ENCODE assay signal across 1 cellular context in the genomic region with DNA sequence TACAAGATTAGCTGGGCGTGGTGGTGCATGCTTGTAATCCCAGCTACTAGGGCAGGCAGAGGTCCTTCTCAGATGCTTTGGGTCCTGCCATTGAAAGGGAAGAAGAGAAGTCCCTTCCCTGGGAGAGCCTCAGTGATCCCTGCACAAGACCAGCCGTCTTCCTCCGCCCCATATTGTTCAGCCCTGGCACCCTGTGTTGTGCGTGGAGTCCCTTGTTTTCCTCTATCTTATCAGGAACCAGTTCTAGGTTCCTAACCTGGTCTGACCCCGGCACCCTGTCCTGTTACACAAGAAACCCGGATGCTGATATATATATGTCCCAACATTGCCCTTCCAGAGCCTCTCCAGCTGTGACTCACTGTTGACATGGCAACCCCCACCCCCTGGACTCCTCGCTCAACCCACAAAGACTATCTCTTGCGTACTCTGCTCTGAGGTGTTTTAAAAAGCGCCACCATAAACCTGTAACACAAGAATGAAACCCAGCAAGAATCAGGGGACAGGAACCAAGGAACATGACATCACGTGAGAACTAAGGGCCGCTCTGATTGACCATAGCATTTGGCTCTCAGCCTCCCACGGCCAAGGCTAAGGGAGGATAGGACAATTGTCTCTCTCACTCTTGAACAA.
TF ChIP-seq lines count a peak whose summit lies in the region.

No MANE protein-coding gene starts in this region.

TF ChIP-seq in HepG2, 621 proteins besides CTCF, POLR2A, EP300 and RAD21 (continues in another document):
- TF ChIP-seq, protein P1, sequence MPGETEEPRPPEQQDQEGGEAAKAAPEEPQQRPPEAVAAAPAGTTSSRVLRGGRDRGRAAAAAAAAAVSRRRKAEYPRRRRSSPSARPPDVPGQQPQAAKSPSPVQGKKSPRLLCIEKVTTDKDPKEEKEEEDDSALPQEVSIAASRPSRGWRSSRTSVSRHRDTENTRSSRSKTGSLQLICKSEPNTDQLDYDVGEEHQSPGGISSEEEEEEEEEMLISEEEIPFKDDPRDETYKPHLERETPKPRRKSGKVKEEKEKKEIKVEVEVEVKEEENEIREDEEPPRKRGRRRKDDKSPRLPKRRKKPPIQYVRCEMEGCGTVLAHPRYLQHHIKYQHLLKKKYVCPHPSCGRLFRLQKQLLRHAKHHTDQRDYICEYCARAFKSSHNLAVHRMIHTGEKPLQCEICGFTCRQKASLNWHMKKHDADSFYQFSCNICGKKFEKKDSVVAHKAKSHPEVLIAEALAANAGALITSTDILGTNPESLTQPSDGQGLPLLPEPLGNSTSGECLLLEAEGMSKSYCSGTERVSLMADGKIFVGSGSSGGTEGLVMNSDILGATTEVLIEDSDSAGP (CRISPR knock-in tag; IDR thresholded peaks at IDR 0.05; ENCODE audit: borderline replicate concordance): 0 out of 2 replicates have a peak, but pooled peaks have one; percentile 16
- peak; percentile 26; the same call in 1 of the 2 replicates for TF ChIP-seq ZBTB38 (CRISPR knock-in tag; IDR thresholded peaks at IDR 0.05)
- TF ChIP-seq, protein P2, sequence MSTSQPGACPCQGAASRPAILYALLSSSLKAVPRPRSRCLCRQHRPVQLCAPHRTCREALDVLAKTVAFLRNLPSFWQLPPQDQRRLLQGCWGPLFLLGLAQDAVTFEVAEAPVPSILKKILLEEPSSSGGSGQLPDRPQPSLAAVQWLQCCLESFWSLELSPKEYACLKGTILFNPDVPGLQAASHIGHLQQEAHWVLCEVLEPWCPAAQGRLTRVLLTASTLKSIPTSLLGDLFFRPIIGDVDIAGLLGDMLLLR (CRISPR knock-in tag; IDR thresholded peaks at IDR 0.05): no peak
- TF ChIP-seq GFI1 (CRISPR knock-in tag; IDR thresholded peaks at IDR 0.05; ENCODE audit: borderline replicate concordance): peak; percentile 33; the same call in 1 of the 2 replicates
- no peak for TF ChIP-seq ZNF616 (CRISPR knock-in tag; IDR thresholded peaks at IDR 0.05; ENCODE audit: low read depth)
- TF ChIP-seq ZFP41 (CRISPR knock-in tag; IDR thresholded peaks at IDR 0.05; ENCODE audit: borderline replicate concordance): no peak
- no peak for TF ChIP-seq SCMH1 (CRISPR knock-in tag; IDR thresholded peaks at IDR 0.05; ENCODE audit: borderline replicate concordance)
- no peak for TF ChIP-seq ZNF781 (CRISPR knock-in tag; IDR thresholded peaks at IDR 0.05; ENCODE audit: borderline replicate concordance, not compliant biosample characterization)
- TF ChIP-seq ZSCAN9 (CRISPR knock-in tag; IDR thresholded peaks at IDR 0.05; ENCODE audit: borderline replicate concordance): 0 out of 2 replicates have a peak, but pooled peaks have one; percentile 28
- TF ChIP-seq ARNT2 (CRISPR knock-in tag; IDR thresholded peaks at IDR 0.05; ENCODE audit: low read depth): 0 out of 2 replicates have a peak, but pooled peaks have one; percentile 45
- TF ChIP-seq SMAD1 (CRISPR knock-in tag; IDR thresholded peaks at IDR 0.05; ENCODE audit: borderline replicate concordance, low read depth): no peak
- peak; percentile 93 for TF ChIP-seq NR2C2 (CRISPR knock-in tag; IDR thresholded peaks at IDR 0.05; ENCODE audit: borderline replicate concordance)
- peak; percentile 78 for TF ChIP-seq CEBPG (CRISPR knock-in tag; IDR thresholded peaks at IDR 0.05)
- TF ChIP-seq FOXP1 (IDR thresholded peaks at IDR 0.05): no peak
- TF ChIP-seq FOXP1 (CRISPR knock-in tag; IDR thresholded peaks at IDR 0.05): peak; percentile 46; the same call in 1 of the 2 replicates
- peak; percentile 79 for TF ChIP-seq GATAD1 (CRISPR knock-in tag; IDR thresholded peaks at IDR 0.05)
- TF ChIP-seq, protein P3, sequence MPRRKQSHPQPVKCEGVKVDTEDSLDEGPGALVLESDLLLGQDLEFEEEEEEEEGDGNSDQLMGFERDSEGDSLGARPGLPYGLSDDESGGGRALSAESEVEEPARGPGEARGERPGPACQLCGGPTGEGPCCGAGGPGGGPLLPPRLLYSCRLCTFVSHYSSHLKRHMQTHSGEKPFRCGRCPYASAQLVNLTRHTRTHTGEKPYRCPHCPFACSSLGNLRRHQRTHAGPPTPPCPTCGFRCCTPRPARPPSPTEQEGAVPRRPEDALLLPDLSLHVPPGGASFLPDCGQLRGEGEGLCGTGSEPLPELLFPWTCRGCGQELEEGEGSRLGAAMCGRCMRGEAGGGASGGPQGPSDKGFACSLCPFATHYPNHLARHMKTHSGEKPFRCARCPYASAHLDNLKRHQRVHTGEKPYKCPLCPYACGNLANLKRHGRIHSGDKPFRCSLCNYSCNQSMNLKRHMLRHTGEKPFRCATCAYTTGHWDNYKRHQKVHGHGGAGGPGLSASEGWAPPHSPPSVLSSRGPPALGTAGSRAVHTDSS (CRISPR knock-in tag; conservative IDR thresholded peaks at IDR 0.05): no peak
- 0 out of 2 replicates have a peak, but pooled peaks have one; percentile 37 for TF ChIP-seq ZNF792 (CRISPR knock-in tag; IDR thresholded peaks at IDR 0.05)
- peak; percentile 77 for TF ChIP-seq SOX5 (CRISPR knock-in tag; IDR thresholded peaks at IDR 0.05; ENCODE audit: borderline replicate concordance)
- peak; percentile 29; the same call in 1 of the 2 replicates for TF ChIP-seq SMC3 (IDR thresholded peaks at IDR 0.05; ENCODE audit: low read length)
- peak; percentile 71; the same call in 1 of the 2 replicates for TF ChIP-seq JUND (CRISPR knock-in tag; IDR thresholded peaks at IDR 0.05)
- no peak; the same call in none of the 2 replicates for TF ChIP-seq SOX13 (IDR thresholded peaks at IDR 0.05)
- peak in 1 of 2 experiments; percentile 67; a peak in 2 of 4 replicates for TF ChIP-seq SOX13 (CRISPR knock-in tag; conservative IDR thresholded peaks at IDR 0.05 in 1 of 2, IDR thresholded peaks at IDR 0.05 in 1 of 2)
- TF ChIP-seq REPIN1 (CRISPR knock-in tag; IDR thresholded peaks at IDR 0.05; ENCODE audit: borderline replicate concordance, low read depth): peak; percentile 58; the same call in 1 of the 2 replicates
- peak; percentile 37; the same call in 1 of the 2 replicates for TF ChIP-seq ZNF556 (CRISPR knock-in tag; IDR thresholded peaks at IDR 0.05; ENCODE audit: borderline replicate concordance)
- no peak for TF ChIP-seq SRY (CRISPR knock-in tag; IDR thresholded peaks at IDR 0.05)
- TF ChIP-seq LCORL (IDR thresholded peaks at IDR 0.05): no peak
- TF ChIP-seq LCORL (CRISPR knock-in tag; IDR thresholded peaks at IDR 0.05): peak; percentile 83
- peak; percentile 30; the same call in 1 of the 2 replicates for TF ChIP-seq KDM1A (CRISPR knock-in tag; IDR thresholded peaks at IDR 0.05)
- peak; percentile 73; the same call in 1 of the 2 replicates for TF ChIP-seq ZNF281 (CRISPR knock-in tag; IDR thresholded peaks at IDR 0.05; ENCODE audit: borderline replicate concordance)
- TF ChIP-seq HNF4G (IDR thresholded peaks at IDR 0.05; ENCODE audit: borderline replicate concordance, low read depth, low read length): peak; percentile 63
- TF ChIP-seq HNF4G (CRISPR knock-in tag; IDR thresholded peaks at IDR 0.05; ENCODE audit: borderline replicate concordance, low read depth): no peak
- TF ChIP-seq RXRA (CRISPR knock-in tag; IDR thresholded peaks at IDR 0.05): peak; percentile 96
- peak; percentile 54; the same call in 1 of the 2 replicates for TF ChIP-seq FOSL1 (CRISPR knock-in tag; IDR thresholded peaks at IDR 0.05; ENCODE audit: borderline replicate concordance)
- no peak for TF ChIP-seq ZSCAN30 (CRISPR knock-in tag; IDR thresholded peaks at IDR 0.05)
- TF ChIP-seq MYNN (CRISPR knock-in tag; IDR thresholded peaks at IDR 0.05; ENCODE audit: low read depth): no peak
- no peak for TF ChIP-seq FOXA1 (IDR thresholded peaks at IDR 0.05)
- peak; percentile 68 for TF ChIP-seq FOXA1 (CRISPR knock-in tag; IDR thresholded peaks at IDR 0.05)
- TF ChIP-seq SPEN (CRISPR knock-in tag; IDR thresholded peaks at IDR 0.05; ENCODE audit: low read depth): peak; percentile 82
- TF ChIP-seq ZBTB1 (CRISPR knock-in tag; IDR thresholded peaks at IDR 0.05; ENCODE audit: borderline replicate concordance): no peak
- peak; percentile 73; the same call in 1 of the 2 replicates for TF ChIP-seq CREM (IDR thresholded peaks at IDR 0.05)
- TF ChIP-seq CREM (CRISPR knock-in tag; IDR thresholded peaks at IDR 0.05): no peak
- peak; percentile 90 for TF ChIP-seq RFX3 (CRISPR knock-in tag; IDR thresholded peaks at IDR 0.05)
- no peak for TF ChIP-seq THYN1 (CRISPR knock-in tag; IDR thresholded peaks at IDR 0.05; ENCODE audit: borderline replicate concordance, low read depth)
- no peak for TF ChIP-seq FUBP1 (CRISPR knock-in tag; IDR thresholded peaks at IDR 0.05; ENCODE audit: borderline replicate concordance)
- TF ChIP-seq BCL6 (CRISPR knock-in tag; IDR thresholded peaks at IDR 0.05): peak; percentile 41
- TF ChIP-seq ZZZ3 (CRISPR knock-in tag; IDR thresholded peaks at IDR 0.05; ENCODE audit: borderline replicate concordance): no peak
- 0 out of 2 replicates have a peak, but pooled peaks have one; percentile 50 for TF ChIP-seq ZBTB26 (CRISPR knock-in tag; IDR thresholded peaks at IDR 0.05; ENCODE audit: borderline replicate concordance)
- peak; percentile 64; the same call in 1 of the 2 replicates for TF ChIP-seq DNMT3B (CRISPR knock-in tag; conservative IDR thresholded peaks at IDR 0.05)
- TF ChIP-seq ATF3 (CRISPR knock-in tag; IDR thresholded peaks at IDR 0.05): peak; percentile 58
- no peak for TF ChIP-seq GPN1 (CRISPR knock-in tag; IDR thresholded peaks at IDR 0.05; ENCODE audit: borderline replicate concordance)
- peak; percentile 84 for TF ChIP-seq KAT8 (CRISPR knock-in tag; IDR thresholded peaks at IDR 0.05)
- TF ChIP-seq ATAD3A (CRISPR knock-in tag; IDR thresholded peaks at IDR 0.05): no peak
- TF ChIP-seq ARID4A (CRISPR knock-in tag; IDR thresholded peaks at IDR 0.05; ENCODE audit: borderline replicate concordance): peak; percentile 65; the same call in 1 of the 2 replicates
